ENCODE assay signal across 8 cellular contexts in genomic region chr5:34243802-34244201, GRCh38.
DNase-seq lines count a peak whose midpoint lies in the region; ATAC-seq, FAIRE-seq and TF ChIP-seq lines count a peak whose summit lies in the region.
"Not testable (repeated sequence)": the region's sequence is repeated elsewhere in the genome, so short reads cannot be mapped to it uniquely, and the experiment has no call there.

No MANE protein-coding gene starts in this region.

- POLR2A ChIA-PET in HepG2 (lab: Yijun Ruan, JAX) = not testable (repeated sequence)

- not testable (repeated sequence) for H3K27me3 ChIP-seq in adipocyte (replicated peaks; ENCODE audit: control insufficient read depth, insufficient read depth, low read length); HepG2 (ENCODE audit: control insufficient read depth in 1 of 2, insufficient read depth in 2 of 2, low read length in 2 of 2); parathyroid adenoma (ENCODE audit: control insufficient read depth, insufficient read depth, low read length); upper lobe of right lung

- not testable (repeated sequence) for H4K20me1 ChIP-seq in HepG2 (ENCODE audit: insufficient read depth, low read length)

- CTCF ChIA-PET in Calu3 (lab: Charles Lee); HepG2 (lab: Yijun Ruan, JAX; ENCODE audit: low intra/inter-chr PET ratio, low total read pairs): not testable (repeated sequence)

- TF ChIP-seq POLR2A in HepG2 (IDR thresholded peaks at IDR 0.05; ENCODE audit: insufficient read depth in 1 of 2, low read depth in 2 of 2, low read length in 2 of 2) = not testable (repeated sequence)

- not testable (repeated sequence) for TF ChIP-seq CTCF in Calu3 (IDR thresholded peaks at IDR 0.05; ENCODE audit: unreplicated experiment); LNCaP clone FGC (IDR thresholded peaks at IDR 0.05; ENCODE audit: control insufficient read depth, extremely low read depth, insufficient read depth); WI38 (IDR thresholded peaks at IDR 0.05; ENCODE audit: low read depth, low read length); epithelial cell of esophagus (IDR thresholded peaks at IDR 0.05; ENCODE audit: insufficient read depth, low read depth, low read length, missing control alignments); HepG2 (CRISPR knock-in tag; IDR thresholded peaks at IDR 0.05); parathyroid adenoma (IDR thresholded peaks at IDR 0.05); upper lobe of right lung (IDR thresholded peaks at IDR 0.05)

- not testable (repeated sequence) for DNase-seq in Calu3; LNCaP clone FGC (ENCODE audit: low read depth); adipocyte (ENCODE audit: low read depth); epithelial cell of esophagus (ENCODE audit: low read depth); HepG2 (ENCODE audit: low spot score); upper lobe of right lung

- H3K9me3 Mint-ChIP-seq in Calu3 (ENCODE audit: low read depth, unreplicated experiment) = not testable (repeated sequence)

- H3K4me3 Mint-ChIP-seq in Calu3 (ENCODE audit: low read depth, unreplicated experiment) = peak overlapping the region; percentile 63

- H3K36me3 Mint-ChIP-seq in Calu3 (ENCODE audit: insufficient read depth, unreplicated experiment) = not testable (repeated sequence)

- H3K27ac ChIP-seq in HepG2 (ENCODE audit: extremely low read length, insufficient read depth, low read length) = peak overlapping the region; percentile 40
- H3K27ac ChIP-seq in parathyroid adenoma = peak overlapping the region; percentile 72
- H3K27ac ChIP-seq in upper lobe of right lung = peak overlapping the region; percentile 82

- TF ChIP-seq EP300 in HepG2 (IDR thresholded peaks at IDR 0.05; ENCODE audit: low read depth in 2 of 2, low read length in 2 of 2); HepG2 (CRISPR knock-in tag; IDR thresholded peaks at IDR 0.05; ENCODE audit: borderline replicate concordance): not testable (repeated sequence)

- intact Hi-C loops in Calu3 (cut with micrococcal nuclease; ENCODE audit: unreplicated experiment); HepG2 (cut with micrococcal nuclease; ENCODE audit: unreplicated experiment); upper lobe of right lung (cut with DNase I): not testable (repeated sequence)

- H3K4me1 ChIP-seq in adipocyte (ENCODE audit: control insufficient read depth, insufficient read depth, low read length); HepG2 (ENCODE audit: insufficient read depth, low read length); parathyroid adenoma; upper lobe of right lung: not testable (repeated sequence)

- in situ Hi-C loops in HepG2 (cut with HindIII; ENCODE audit: extremely low pct_ligation_motif_present, low pct_unique_long_range_greater_than_20kb) = not testable (repeated sequence)

- H3K4me1 Mint-ChIP-seq in Calu3 (ENCODE audit: low read depth, unreplicated experiment) = not testable (repeated sequence)

- not testable (repeated sequence) for H3K9me3 ChIP-seq in adipocyte (ENCODE audit: control insufficient read depth, low read length); HepG2 (ENCODE audit: low read length); parathyroid adenoma (ENCODE audit: control insufficient read depth, low read length); upper lobe of right lung

- not testable (repeated sequence) for H3K27me3 Mint-ChIP-seq in Calu3 (ENCODE audit: unreplicated experiment)

- not testable (repeated sequence) for H2AFZ ChIP-seq in HepG2 (ENCODE audit: low read length)
- peak overlapping the region; percentile 71 for H2AFZ ChIP-seq in parathyroid adenoma

- BruUV-seq in Calu3 (replicated peaks; lab: Mats Ljungman, UMichigan); HepG2 (replicated peaks; lab: Mats Ljungman, UMichigan): not testable (repeated sequence)

- not testable (repeated sequence) for TF ChIP-seq RAD21 in HepG2 (CRISPR knock-in tag; IDR thresholded peaks at IDR 0.05)

- FAIRE-seq in HepG2 (lab: Jason Lieb, UNC) = not testable (repeated sequence)

- H3K79me2 ChIP-seq in HepG2 (ENCODE audit: insufficient read depth, low read length) = peaks cover 22% of the 10 kb centered on the region
- not testable (repeated sequence) for H3K79me2 ChIP-seq in parathyroid adenoma

- H3K27ac Mint-ChIP-seq in Calu3 (ENCODE audit: unreplicated experiment) = not testable (repeated sequence)

- H3K9ac ChIP-seq in adipocyte (ENCODE audit: low read length); HepG2 (ENCODE audit: insufficient read depth, low read depth, low read length); parathyroid adenoma: not testable (repeated sequence)

- peak overlapping the region; percentile 39 for H3K4me3 ChIP-seq in LNCaP clone FGC (ENCODE audit: low read depth, low read length)
- H3K4me3 ChIP-seq in WI38 (ENCODE audit: low read depth, low read length) = peak overlapping the region; percentile 43
- H3K4me3 ChIP-seq in adipocyte (ENCODE audit: low read length) = peak overlapping the region; percentile 54
- H3K4me3 ChIP-seq in epithelial cell of esophagus (ENCODE audit: low read length) = peak overlapping the region; percentile 35
- H3K4me3 ChIP-seq in HepG2 (replicated peaks in 1 of 3; ENCODE audit: insufficient read depth in 1 of 3, low read depth in 2 of 3, low read length in 3 of 3) = peak overlapping the region; percentile 36 to 37 (median 37); a peak in 4 of 6 replicates
- not testable (repeated sequence) for H3K4me3 ChIP-seq in parathyroid adenoma (ENCODE audit: low read depth, low read length)
- H3K4me3 ChIP-seq in upper lobe of right lung = peak overlapping the region; percentile 48

- not testable (repeated sequence) for ATAC-seq in HepG2, upper lobe of right lung

- peak overlapping the region; percentile 36; the same call in 1 of the 2 replicates for H3K4me2 ChIP-seq in HepG2 (ENCODE audit: low read depth, low read length)
- H3K4me2 ChIP-seq in parathyroid adenoma (ENCODE audit: low read length) = not testable (repeated sequence)

- not testable (repeated sequence) for H3K36me3 ChIP-seq in adipocyte (ENCODE audit: control insufficient read depth, insufficient read depth, low read length, severe bottlenecking); HepG2 (replicated peaks in 1 of 2; ENCODE audit: control insufficient read depth in 1 of 2, insufficient read depth in 2 of 2, low read length in 2 of 2); parathyroid adenoma (ENCODE audit: control insufficient read depth, insufficient read depth, low read length); upper lobe of right lung

TF ChIP-seq in HepG2, 621 proteins besides CTCF, POLR2A, EP300 and RAD21:
- 0 out of 2 replicates have a peak, but pooled peaks have one; percentile 35 for TF ChIP-seq RBFOX2 (IDR thresholded peaks at IDR 0.05; ENCODE audit: low read depth, low read length)
